8 cellular contexts compared by ENCODE assay signal in genomic region chr6:70413829-70414494, GRCh38. TPM values are rescaled to one million over a fixed set of nuclear protein-coding genes. Genes with fewer than 3 reads are reported as not detected.
DNase-seq lines count a peak whose midpoint lies in the region; ATAC-seq and TF ChIP-seq lines count a peak whose summit lies in the region.

No MANE protein-coding gene starts in this region.

- H3K9ac ChIP-seq in BLaER1 (peak overlapping the region; percentile 90), OCI-LY1 (ENCODE audit: low read length) (peak overlapping the region; percentile 81), smooth muscle cell (ENCODE audit: low read depth) (peak overlapping the region; percentile 91)

- in situ Hi-C loops in brain microvascular endothelial cell (cut with HindIII; ENCODE audit: low pct_ligation_motif_present, low sequenced_read_pairs), result no loop called here

- H4K20me1 ChIP-seq in BLaER1 (peaks cover 6% of the 10 kb centered on the region; the same call in 1 of the 2 replicates), OCI-LY1 (ENCODE audit: insufficient read depth, low read length) (no peaks in the 10 kb centered on the region), smooth muscle cell (ENCODE audit: low read depth) (no peaks in the 10 kb centered on the region)

- ATAC-seq in GM18517 (IDR thresholded peaks at IDR 0.05; ENCODE audit: unreplicated experiment), result peak; percentile 12
- peak; percentile 28 for ATAC-seq in HG03045 (IDR thresholded peaks at IDR 0.05; ENCODE audit: unreplicated experiment)

- under 1% methylated on average over 32 of the region's 44 CpGs for WGBS in smooth muscle cell (ENCODE audit: low lambda C conversion rate)

- H3K79me2 ChIP-seq in OCI-LY1 (ENCODE audit: insufficient read depth, low read length) (peaks cover 23% of the 10 kb centered on the region), smooth muscle cell (ENCODE audit: low read depth) (peaks cover 41% of the 10 kb centered on the region)

- H3K9me2 ChIP-seq in OCI-LY1 (ENCODE audit: low read depth, low read length), result no peaks in the 10 kb centered on the region

- TF ChIP-seq CTCF in OCI-LY1 (IDR thresholded peaks at IDR 0.05; ENCODE audit: low read length), result no peak
- no peak for TF ChIP-seq CTCF in brain microvascular endothelial cell (IDR thresholded peaks at IDR 0.05; ENCODE audit: low read depth, low read length, missing control alignments)
- TF ChIP-seq CTCF in smooth muscle cell (IDR thresholded peaks at IDR 0.05; ENCODE audit: borderline replicate concordance, insufficient read depth, poor library complexity, severe bottlenecking), result no peak

- H3K4me3 ChIP-seq in BLaER1 (peak overlapping the region; percentile 96), OCI-LY1 (ENCODE audit: low read depth, low read length, poor library complexity, severe bottlenecking) (peak overlapping the region; percentile 74), brain microvascular endothelial cell (ENCODE audit: low read depth, low read length) (peak overlapping the region; percentile 71), smooth muscle cell (peak overlapping the region; percentile 75)

- H3K9me3 ChIP-seq in BLaER1 (no peaks in the 10 kb centered on the region), OCI-LY1 (ENCODE audit: low read length) (no peaks in the 10 kb centered on the region), smooth muscle cell (replicated peaks; ENCODE audit: low read depth) (no peaks in the 10 kb centered on the region)

- H3K27ac ChIP-seq in BLaER1 (peak overlapping the region; percentile 85), OCI-LY1 (ENCODE audit: low read depth, low read length, poor library complexity, severe bottlenecking) (peak overlapping the region; percentile 29), brain microvascular endothelial cell (no peak overlapping the region), smooth muscle cell (ENCODE audit: low read depth) (no peak overlapping the region)

- H3K36me3 ChIP-seq in BLaER1 (peaks cover 22% of the 10 kb centered on the region), OCI-LY1 (ENCODE audit: insufficient read depth, low read length) (peaks cover 21% of the 10 kb centered on the region), brain microvascular endothelial cell (replicated peaks) (no peaks in the 10 kb centered on the region), smooth muscle cell (ENCODE audit: low read depth) (no peaks in the 10 kb centered on the region)

- H3K4me2 ChIP-seq in BLaER1, result peak overlapping the region; percentile 86
- peak overlapping the region; percentile 67 for H3K4me2 ChIP-seq in OCI-LY1 (ENCODE audit: low read length)
- H3K4me2 ChIP-seq in smooth muscle cell, result peak overlapping the region; percentile 94

- peaks cover 27% of the 10 kb centered on the region for H3K4me1 ChIP-seq in BLaER1
- peaks cover 24% of the 10 kb centered on the region for H3K4me1 ChIP-seq in OCI-LY1 (ENCODE audit: insufficient read depth, low read length, severe bottlenecking)
- H3K4me1 ChIP-seq in smooth muscle cell (ENCODE audit: low read depth), result peaks cover 12% of the 10 kb centered on the region

- H3F3A ChIP-seq in OCI-LY1 (ENCODE audit: insufficient read depth, low read length) (no peaks in the 10 kb centered on the region), smooth muscle cell (ENCODE audit: low read depth) (no peaks in the 10 kb centered on the region)

- DNase-seq in brain microvascular endothelial cell, result no peak
- DNase-seq in inferior parietal cortex (ENCODE audit: extremely low spot score), result peak; percentile 29
- no peak for DNase-seq in smooth muscle cell (lab: John Stamatoyannopoulos, UW; ENCODE audit: unreplicated experiment)
- DNase-seq in middle frontal gyrus (ENCODE audit: extremely low spot score, low spot score), result no peak

- no peaks in the 10 kb centered on the region for H3K27me3 ChIP-seq in BLaER1
- H3K27me3 ChIP-seq in OCI-LY1 (ENCODE audit: insufficient read depth, low read length), result no peaks in the 10 kb centered on the region
- H3K27me3 ChIP-seq in brain microvascular endothelial cell (replicated peaks), result no peaks in the 10 kb centered on the region
- peaks cover 2% of the 10 kb centered on the region for H3K27me3 ChIP-seq in smooth muscle cell (ENCODE audit: low read depth)

- H2AFZ ChIP-seq in OCI-LY1 (ENCODE audit: low read length) (no peak overlapping the region), smooth muscle cell (ENCODE audit: low read depth) (peak overlapping the region; percentile 96)

RNA-seq across cellular contexts. Expression of gene FAM135A, which starts 0.7 kb away (rescaled TPM):
- 32.3 and 43.6 TPM in 2 replicates for total RNA-seq in smooth muscle cell
- 8.9 and 11.0 TPM in 2 replicates for polyA plus RNA-seq in smooth muscle cell

Comparison
In these comparisons a context has a peak if more than half of its experiments do, and no peak if none do; other contexts are left out.
1. H3K27ac ChIP-seq: peak in BLaER1 (single experiment) and OCI-LY1 (single experiment); none in brain microvascular endothelial cell (single experiment) and smooth muscle cell (single experiment).
2. Peak in every context shown above with its lines, with median percentiles within 50 percentile points of each other: H3K4me2 ChIP-seq, H3K4me3 ChIP-seq and H3K9ac ChIP-seq.